ENCODE assay signal across 10 cellular contexts in the genomic region with DNA sequence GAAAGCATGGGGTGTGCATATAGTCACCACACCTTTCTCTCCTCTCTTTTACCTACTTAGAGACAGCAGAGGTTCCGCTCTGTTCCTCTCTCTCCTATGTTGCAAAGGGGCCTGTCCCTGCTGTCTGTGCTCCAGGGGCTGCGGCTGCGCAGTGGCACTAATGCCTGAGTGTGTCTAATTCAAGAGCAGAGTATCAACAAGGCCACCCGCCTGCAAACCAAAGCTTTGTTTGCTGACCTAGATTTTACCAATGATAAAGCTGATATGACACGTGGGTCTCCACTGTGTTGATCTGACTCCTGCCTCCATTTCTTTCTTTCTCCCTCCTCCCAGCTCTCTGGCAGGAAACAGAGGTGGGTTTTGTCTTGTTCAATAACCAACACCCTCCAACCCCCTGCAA.
DNase-seq lines count a peak whose midpoint lies in the region; ATAC-seq lines count a peak whose summit lies in the region.
"Had no signal": no experiment of that assay in that cellular context is flagged by ENCODE, and none has a peak within 500 bp of the region (broad histone marks: within the 10 kb centered on the region; RNA-seq: fewer than 3 reads in every experiment).

No MANE protein-coding gene starts in this region.

- peaks cover 41% of the 10 kb centered on the region for H3K4me1 Mint-ChIP-seq in activated naive CD8-positive, alpha-beta T cell treated with anti-CD3 and anti-CD28 coated beads, Interleukin-2, amount 50 U/mL, for 24 hours

- H3K36me3 Mint-ChIP-seq in activated naive CD8-positive, alpha-beta T cell treated with anti-CD3 and anti-CD28 coated beads, Interleukin-2, amount 50 U/mL, for 24 hours (ENCODE audit: low read depth) = peaks cover 34% of the 10 kb centered on the region

- H3K27me3 ChIP-seq in HAP-1 (ENCODE audit: low read depth) = no peaks in the 10 kb centered on the region

- peak overlapping the region; percentile 52 for H3K4me3 Mint-ChIP-seq in activated naive CD8-positive, alpha-beta T cell treated with anti-CD3 and anti-CD28 coated beads, Interleukin-2, amount 50 U/mL, for 24 hours

- H3K27me3 Mint-ChIP-seq in activated naive CD8-positive, alpha-beta T cell treated with anti-CD3 and anti-CD28 coated beads, Interleukin-2, amount 50 U/mL, for 24 hours = no peaks in the 10 kb centered on the region

- ATAC-seq in activated naive CD8-positive, alpha-beta T cell treated with anti-CD3 and anti-CD28 coated beads, Interleukin-2, amount 50 U/mL, for 24 hours = peak; percentile 61
- ATAC-seq in GM19035 (IDR thresholded peaks at IDR 0.05; ENCODE audit: unreplicated experiment) (no peak), HG03442 (IDR thresholded peaks at IDR 0.05; ENCODE audit: unreplicated experiment) (no peak)

- H3K4me1 ChIP-seq in HAP-1 = peaks cover 50% of the 10 kb centered on the region

- in situ Hi-C loops in HAP-1 (cut with MboI; ENCODE audit: low sequenced_read_pairs) = no loop called here

- no peak overlapping the region for H3K4me3 ChIP-seq in HAP-1

- H3K27ac Mint-ChIP-seq in activated naive CD8-positive, alpha-beta T cell treated with anti-CD3 and anti-CD28 coated beads, Interleukin-2, amount 50 U/mL, for 24 hours = peak overlapping the region; percentile 86

- peak; percentile 8 to 50 for DNase-seq in HAP-1 (ENCODE audit: low spot score in 2 of 2)
- peak; percentile 45 for DNase-seq in T follicular helper cell (ENCODE audit: low read depth)
- peak; percentile 34 for DNase-seq in activated naive CD8-positive, alpha-beta T cell treated with anti-CD3 and anti-CD28 coated beads, Interleukin-2, amount 50 U/mL, for 24 hours
- DNase-seq in stimulated activated CD4-positive, alpha-beta T cell treated with anti-CD3 and anti-CD28 coated beads, Interleukin-4, amount 100 ng/mL, for 4 hours = peak; percentile 7 to 12
- no peak for DNase-seq in SW 1271 (lab: John Stamatoyannopoulos, UW)
- no peak for DNase-seq in NK-92 treated with Interleukin-12 subunit alpha and Interleukin-12 subunit beta, amount 100 ng/mL, for 24 hours (lab: John Stamatoyannopoulos, UW)
- DNase-seq: aorta, erythroblast had no signal

- no peaks in the 10 kb centered on the region for H3K9me3 ChIP-seq in HAP-1

- peaks cover 9% of the 10 kb centered on the region for H3K9me3 Mint-ChIP-seq in activated naive CD8-positive, alpha-beta T cell treated with anti-CD3 and anti-CD28 coated beads, Interleukin-2, amount 50 U/mL, for 24 hours

- H3K36me3 ChIP-seq in HAP-1 (replicated peaks) = peaks cover 23% of the 10 kb centered on the region

Comparison
In these comparisons a context has a peak if more than half of its experiments do, and no peak if none do; other contexts are left out.
1. DNase-seq: peak in HAP-1 (2 of 2), T follicular helper cell (single experiment), activated naive CD8-positive, alpha-beta T cell treated with anti-CD3 and anti-CD28 coated beads, Interleukin-2, amount 50 U/mL, for 24 hours (single experiment) and stimulated activated CD4-positive, alpha-beta T cell treated with anti-CD3 and anti-CD28 coated beads, Interleukin-4, amount 100 ng/mL, for 4 hours (2 of 2); none in SW 1271 (0 of 2) and NK-92 treated with Interleukin-12 subunit alpha and Interleukin-12 subunit beta, amount 100 ng/mL, for 24 hours (single experiment).